In genomic region chr1:67149179-67149770, GRCh38 we compare ENCODE assay signal across 8 cellular contexts. TPM values are rescaled to one million over a fixed set of nuclear protein-coding genes. Genes with fewer than 3 reads are reported as not detected.
DNase-seq lines count a peak whose midpoint lies in the region; ATAC-seq and TF ChIP-seq lines count a peak whose summit lies in the region.

No MANE protein-coding gene starts in this region.

- DNase-seq in DMS153 (lab: John Stamatoyannopoulos, UW) (peak; percentile 54), NCI-H82 treated with DMSO at 0.1 percent for 48 hours (lab: John Stamatoyannopoulos, UW; ENCODE audit: unreplicated experiment) (peak; percentile 67), endodermal cell (peak; percentile 87), midbrain (lab: John Stamatoyannopoulos, UW) (peak; percentile 77), stomach (peak; percentile 71)
- DNase-seq in activated CD8-positive, alpha-beta memory T cell treated with anti-CD3 and anti-CD28 coated beads for 24 hours, result peak; percentile 76

- TF ChIP-seq EP300 in stomach (IDR thresholded peaks at IDR 0.05), result no peak

- H3K36me3 ChIP-seq in endodermal cell (ENCODE audit: control insufficient read depth, insufficient read depth, low read length), result no peaks in the 10 kb centered on the region
- no peaks in the 10 kb centered on the region for H3K36me3 ChIP-seq in stomach

- no peaks in the 10 kb centered on the region for H3K9me3 Mint-ChIP-seq in endodermal cell

- H3K4me1 ChIP-seq in endodermal cell (ENCODE audit: control insufficient read depth, insufficient read depth, low read length) (no peaks in the 10 kb centered on the region), stomach (peaks cover 4 to 9% (median 6%) of the 10 kb centered on the region in 4 donors)

- no peaks in the 10 kb centered on the region for H3K36me3 Mint-ChIP-seq in endodermal cell (ENCODE audit: low read depth)

- H3K4me3 ChIP-seq in endodermal cell (ENCODE audit: low read length) (no peak overlapping the region), stomach (no peak overlapping the region)

- peak; percentile 89 for TF ChIP-seq CTCF in endodermal cell (conservative IDR thresholded peaks at IDR 0.05)
- TF ChIP-seq CTCF in stomach (IDR thresholded peaks at IDR 0.05), result peak in 5 of 7 experiments; percentile 62 to 96 (median 71)

- no peak overlapping the region for H3K4me3 Mint-ChIP-seq in endodermal cell

- peaks cover 2% of the 10 kb centered on the region for H3K4me1 Mint-ChIP-seq in endodermal cell

- ATAC-seq in GM19468 (IDR thresholded peaks at IDR 0.05; ENCODE audit: extremely low read depth, unreplicated experiment) (peak; percentile 45), HG03521 (IDR thresholded peaks at IDR 0.05; ENCODE audit: unreplicated experiment) (peak; percentile 90)

- peaks cover 4% of the 10 kb centered on the region for H3K27me3 ChIP-seq in endodermal cell (ENCODE audit: control insufficient read depth, insufficient read depth, low read length, poor library complexity, severe bottlenecking)
- no peaks in the 10 kb centered on the region for H3K27me3 ChIP-seq in stomach

- H3K27ac ChIP-seq in endodermal cell (ENCODE audit: low read depth, low read length) (no peak overlapping the region), stomach (no peak overlapping the region)

- peaks cover 36% of the 10 kb centered on the region for H3K27me3 Mint-ChIP-seq in endodermal cell (ENCODE audit: insufficient read depth)

- H3K27ac Mint-ChIP-seq in endodermal cell, result no peak overlapping the region

- TF ChIP-seq POLR2A in stomach (IDR thresholded peaks at IDR 0.05), result no peak

- 21 to 22% methylated on average over 4 to 9 of the region's 9 CpGs for WGBS in endodermal cell (ENCODE audit: insufficient coverage in 1 of 2, insufficient read length in 1 of 2), 2 experiments
- WGBS in stomach, 5 donors, result 14 to 19% (median 17%) methylated on average over 9 of the region's 9 CpGs

- intact Hi-C loops in stomach (cut with DNase I; ENCODE audit: low total_unique reads), result loop anchor here (5.0 kb wide), 1 partner anchor 152 kb away; no protein-coding TSS in a partner anchor

- no peaks in the 10 kb centered on the region for H3K9me3 ChIP-seq in endodermal cell (ENCODE audit: control insufficient read depth, low read length)
- H3K9me3 ChIP-seq in stomach, result no peaks in the 10 kb centered on the region

- no peak overlapping the region for H3K9ac ChIP-seq in endodermal cell (ENCODE audit: extremely low read depth, low read length, poor library complexity, severe bottlenecking)

RNA-seq across cellular contexts. Expression of gene C1orf141, which starts 14.5 kb away (rescaled TPM):
- total RNA-seq in endodermal cell (not detected), stomach (not detected)
- polyA plus RNA-seq in endodermal cell (2013, experiment 1 of 2), result not detected
- not detected for polyA plus RNA-seq in endodermal cell (2013, experiment 2 of 2)
- polyA plus RNA-seq in stomach, result not detected

RNA-seq across cellular contexts. Expression of gene IL23R, which starts 17.0 kb away (rescaled TPM):
- total RNA-seq in endodermal cell (not detected), stomach (1 to 10 TPM in 1 of 5 donors, not detected in 4; 1.3 TPM)
- polyA plus RNA-seq in endodermal cell (2013, experiment 1 of 2), result not detected
- polyA plus RNA-seq in endodermal cell (2013, experiment 2 of 2), result not detected
- polyA plus RNA-seq in stomach, result not detected
